In genomic region chr7:94307399-94308048, GRCh38 we compare ENCODE assay signal across 31 cellular contexts.
"Had no signal": no experiment of that assay in that cellular context is flagged by ENCODE, and none has a peak within 500 bp of the region (broad histone marks: within the 10 kb centered on the region; RNA-seq: fewer than 3 reads in every experiment).

No MANE protein-coding gene starts in this region.

- H3K27me3 ChIP-seq: ascending aorta, body of pancreas had no signal

- ATAC-seq: activated CD8-positive, alpha-beta memory T cell treated with anti-CD3 and anti-CD28 coated beads, Interleukin-2, amount 10 ng/mL, durations not matched to agents 7 days and 5 days; activated naive CD8-positive, alpha-beta T cell treated with anti-CD3 and anti-CD28 coated beads, Interleukin-2, amount 50 U/mL, for 24 hours; body of pancreas; Panc1; Right ventricle myocardium inferior; T-cell had no signal

- H3K4me2 ChIP-seq: KMS-11 had no signal

- H3K27ac ChIP-seq: ascending aorta, body of pancreas, KMS-11, SK-N-MC had no signal

- H3K4me3 ChIP-seq: ascending aorta, body of pancreas, SK-N-MC had no signal

- H3K9ac ChIP-seq: KMS-11 had no signal

- H3K9me3 ChIP-seq: ascending aorta, body of pancreas had no signal

- DNase-seq: activated B cell treated with CpG ODN at 0.5 μM for 24 hours; activated CD4-positive, alpha-beta T cell treated with anti-CD3 and anti-CD28 coated beads for 1 hour; activated CD4-positive, alpha-beta T cell treated with anti-CD3 and anti-CD28 coated beads, Interleukin-2, amount 10 ng/mL, durations not matched to agents 24 days and 14 days; activated CD4-positive, alpha-beta T cell treated with anti-CD3 and anti-CD28 coated beads, Interleukin-2, amount 50 U/mL, for 48 hours; activated CD8-positive, alpha-beta memory T cell treated with anti-CD3 and anti-CD28 coated beads, Interleukin-2, amount 10 ng/mL, durations not matched to agents 7 days and 5 days; activated effector memory CD4-positive, alpha-beta T cell treated with Interleukin-2 at 50 U/mL for 16 hours; activated naive CD4-positive, alpha-beta T cell; activated naive CD8-positive, alpha-beta T cell treated with anti-CD3 and anti-CD28 coated beads, Interleukin-2, amount 50 U/mL, for 24 hours; activated T-cell treated with anti-CD3 and anti-CD28 coated beads, Interleukin-2, amount 50 U/mL, for 24 hours; amniotic stem cell; body of pancreas; MV-4-11; NCI-H1092 treated with DMSO at 0.1 percent for 48 hours; NCI-H1417 treated with DMSO at 0.1 percent for 48 hours; NCI-H1694; NCI-H2029; NCI-H2107; NCI-H2171 treated with DMSO at 0.1 percent for 48 hours; NCI-H345; NCI-H510A; NCI-H526 treated with DMSO at 0.1 percent for 48 hours; NCI-H82; RPMI8226; T-cell; T-helper 2 cell; T1000 had no signal

- H3K36me3 ChIP-seq: ascending aorta had no signal
